In the genomic region with DNA sequence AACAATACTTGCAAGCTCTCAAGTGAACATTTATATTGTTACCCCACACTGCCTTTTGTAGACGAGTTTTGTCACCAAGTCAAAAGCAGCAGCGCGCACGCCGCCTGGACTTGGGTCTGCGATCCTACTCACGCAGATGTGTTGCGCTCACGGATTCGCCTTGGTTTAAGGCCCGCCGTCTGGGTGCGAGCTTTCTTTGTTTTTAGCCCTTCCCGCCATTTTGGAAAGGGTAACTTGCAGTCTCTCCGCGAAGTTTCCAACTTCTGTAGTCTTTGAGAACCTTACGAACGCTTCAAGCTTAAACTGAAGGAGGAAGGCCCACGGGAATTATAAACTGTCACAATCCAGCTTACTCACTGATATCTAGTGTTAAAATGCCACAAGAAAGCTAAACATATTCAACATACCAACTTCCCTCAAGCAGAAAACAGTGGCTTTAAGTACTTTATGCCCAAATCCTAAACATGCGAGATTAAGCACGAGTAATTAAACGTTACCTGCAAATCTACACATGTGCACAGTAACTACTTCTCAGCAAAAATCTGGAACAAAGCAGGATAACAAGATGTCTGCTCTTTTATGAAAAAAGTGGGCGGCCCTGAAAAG, we compare ENCODE assay signal across 1 cellular context.
A peak's percentile ranks its signal among the peaks of the same experiment; 100 is the strongest.
TF ChIP-seq lines count a peak whose summit lies in the region.

No MANE protein-coding gene starts in this region.

TF ChIP-seq in K562, 482 proteins besides CTCF, POLR2A, EP300 and RAD21 (continued from another document):
- TF ChIP-seq, protein P1, sequence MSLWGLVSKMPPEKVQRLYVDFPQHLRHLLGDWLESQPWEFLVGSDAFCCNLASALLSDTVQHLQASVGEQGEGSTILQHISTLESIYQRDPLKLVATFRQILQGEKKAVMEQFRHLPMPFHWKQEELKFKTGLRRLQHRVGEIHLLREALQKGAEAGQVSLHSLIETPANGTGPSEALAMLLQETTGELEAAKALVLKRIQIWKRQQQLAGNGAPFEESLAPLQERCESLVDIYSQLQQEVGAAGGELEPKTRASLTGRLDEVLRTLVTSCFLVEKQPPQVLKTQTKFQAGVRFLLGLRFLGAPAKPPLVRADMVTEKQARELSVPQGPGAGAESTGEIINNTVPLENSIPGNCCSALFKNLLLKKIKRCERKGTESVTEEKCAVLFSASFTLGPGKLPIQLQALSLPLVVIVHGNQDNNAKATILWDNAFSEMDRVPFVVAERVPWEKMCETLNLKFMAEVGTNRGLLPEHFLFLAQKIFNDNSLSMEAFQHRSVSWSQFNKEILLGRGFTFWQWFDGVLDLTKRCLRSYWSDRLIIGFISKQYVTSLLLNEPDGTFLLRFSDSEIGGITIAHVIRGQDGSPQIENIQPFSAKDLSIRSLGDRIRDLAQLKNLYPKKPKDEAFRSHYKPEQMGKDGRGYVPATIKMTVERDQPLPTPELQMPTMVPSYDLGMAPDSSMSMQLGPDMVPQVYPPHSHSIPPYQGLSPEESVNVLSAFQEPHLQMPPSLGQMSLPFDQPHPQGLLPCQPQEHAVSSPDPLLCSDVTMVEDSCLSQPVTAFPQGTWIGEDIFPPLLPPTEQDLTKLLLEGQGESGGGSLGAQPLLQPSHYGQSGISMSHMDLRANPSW (CRISPR knock-in tag; IDR thresholded peaks at IDR 0.05), result peak; percentile 65; the same call in 1 of the 2 replicates
- TF ChIP-seq, protein P2, sequence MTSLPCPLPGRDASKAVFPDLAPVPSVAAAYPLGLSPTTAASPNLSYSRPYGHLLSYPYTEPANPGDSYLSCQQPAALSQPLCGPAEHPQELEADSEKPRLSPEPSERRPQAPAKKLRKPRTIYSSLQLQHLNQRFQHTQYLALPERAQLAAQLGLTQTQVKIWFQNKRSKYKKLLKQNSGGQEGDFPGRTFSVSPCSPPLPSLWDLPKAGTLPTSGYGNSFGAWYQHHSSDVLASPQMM (CRISPR knock-in tag; IDR thresholded peaks at IDR 0.05), result no peak
- TF ChIP-seq TARDBP (IDR thresholded peaks at IDR 0.05) (no peak), POLR3A (IDR thresholded peaks at IDR 0.05; ENCODE audit: borderline replicate concordance, extremely low read depth, insufficient read depth, insufficient read length) (no peak), MYC (IDR thresholded peaks at IDR 0.05; ENCODE audit: low read depth, low read length) (no peak), MYC (CRISPR knock-in tag; IDR thresholded peaks at IDR 0.05; ENCODE audit: borderline replicate concordance, low read depth) (no peak), MBD2 (IDR thresholded peaks at IDR 0.05; ENCODE audit: borderline replicate concordance, low read depth) (no peak), MEF2D (tag; conservative IDR thresholded peaks at IDR 0.05; ENCODE audit: low read depth) (0 out of 2 replicates have a peak, but pooled peaks have one; percentile 11), DACH1 (IDR thresholded peaks at IDR 0.05; ENCODE audit: partially characterized antibody) (no peak), MIER1 (IDR thresholded peaks at IDR 0.05; ENCODE audit: low read depth) (peak; percentile 32; the same call in 1 of the 2 replicates), ERF (CRISPR knock-in tag; IDR thresholded peaks at IDR 0.05) (no peak), TAL1 (IDR thresholded peaks at IDR 0.05) (no peak), CHD2 (IDR thresholded peaks at IDR 0.05; ENCODE audit: low read depth, low read length) (no peak), ZNF785 (CRISPR knock-in tag; IDR thresholded peaks at IDR 0.05) (no peak), NR2C2 (CRISPR knock-in tag; IDR thresholded peaks at IDR 0.05) (no peak), NR2C2 (tag; IDR thresholded peaks at IDR 0.05) (no peak), ZBTB8A (IDR thresholded peaks at IDR 0.05; ENCODE audit: partially characterized antibody) (peak; percentile 48), NFRKB (IDR thresholded peaks at IDR 0.05; ENCODE audit: low read depth) (0 out of 2 replicates have a peak, but pooled peaks have one; percentile 74), PML (IDR thresholded peaks at IDR 0.05; ENCODE audit: low read length) (no peak), SIRT6 (IDR thresholded peaks at IDR 0.05; ENCODE audit: low read depth, low read length) (peak; percentile 50), SREBF2 (CRISPR knock-in tag; IDR thresholded peaks at IDR 0.05) (0 out of 2 replicates have a peak, but pooled peaks have one; percentile 70), TRIM28 (IDR thresholded peaks at IDR 0.05) (no peak), CC2D1A (IDR thresholded peaks at IDR 0.05) (no peak), HSF4 (CRISPR knock-in tag; IDR thresholded peaks at IDR 0.05; ENCODE audit: borderline replicate concordance) (no peak), ZNF507 (tag; conservative IDR thresholded peaks at IDR 0.05) (no peak), HDAC8 (tag; IDR thresholded peaks at IDR 0.05) (no peak), RUNX1 (IDR thresholded peaks at IDR 0.05; ENCODE audit: low read depth) (no peak), SAP30 (IDR thresholded peaks at IDR 0.05; ENCODE audit: borderline replicate concordance, insufficient read depth, low read depth, low read length, poor library complexity, severe bottlenecking) (no peak), ZNF347 (CRISPR knock-in tag; IDR thresholded peaks at IDR 0.05; ENCODE audit: low read depth) (0 out of 2 replicates have a peak, but pooled peaks have one; percentile 28), TBP (optimal IDR thresholded peaks at IDR 0.05; ENCODE audit: low read depth, low read length) (no peak), ZNF76 (CRISPR knock-in tag; IDR thresholded peaks at IDR 0.05; ENCODE audit: borderline replicate concordance) (no peak), MEIS2 (IDR thresholded peaks at IDR 0.05; ENCODE audit: partially characterized antibody) (no peak), SMARCC2 (IDR thresholded peaks at IDR 0.05; ENCODE audit: low read depth) (no peak), FUS (optimal IDR thresholded peaks at IDR 0.05; ENCODE audit: low read depth, low read length) (peak; percentile 44), GABPA (tag; conservative IDR thresholded peaks at IDR 0.05; ENCODE audit: low read depth) (no peak), RB1 (IDR thresholded peaks at IDR 0.05; ENCODE audit: low read depth) (peak; percentile 52; the same call in 1 of the 2 replicates), ZKSCAN1 (IDR thresholded peaks at IDR 0.05; ENCODE audit: low read depth, low read length) (0 out of 2 replicates have a peak, but pooled peaks have one; percentile 45)
- TF ChIP-seq, protein P3, sequence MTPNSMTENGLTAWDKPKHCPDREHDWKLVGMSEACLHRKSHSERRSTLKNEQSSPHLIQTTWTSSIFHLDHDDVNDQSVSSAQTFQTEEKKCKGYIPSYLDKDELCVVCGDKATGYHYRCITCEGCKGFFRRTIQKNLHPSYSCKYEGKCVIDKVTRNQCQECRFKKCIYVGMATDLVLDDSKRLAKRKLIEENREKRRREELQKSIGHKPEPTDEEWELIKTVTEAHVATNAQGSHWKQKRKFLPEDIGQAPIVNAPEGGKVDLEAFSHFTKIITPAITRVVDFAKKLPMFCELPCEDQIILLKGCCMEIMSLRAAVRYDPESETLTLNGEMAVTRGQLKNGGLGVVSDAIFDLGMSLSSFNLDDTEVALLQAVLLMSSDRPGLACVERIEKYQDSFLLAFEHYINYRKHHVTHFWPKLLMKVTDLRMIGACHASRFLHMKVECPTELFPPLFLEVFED (CRISPR knock-in tag; conservative IDR thresholded peaks at IDR 0.05), result no peak
- TF ChIP-seq, protein P4, sequence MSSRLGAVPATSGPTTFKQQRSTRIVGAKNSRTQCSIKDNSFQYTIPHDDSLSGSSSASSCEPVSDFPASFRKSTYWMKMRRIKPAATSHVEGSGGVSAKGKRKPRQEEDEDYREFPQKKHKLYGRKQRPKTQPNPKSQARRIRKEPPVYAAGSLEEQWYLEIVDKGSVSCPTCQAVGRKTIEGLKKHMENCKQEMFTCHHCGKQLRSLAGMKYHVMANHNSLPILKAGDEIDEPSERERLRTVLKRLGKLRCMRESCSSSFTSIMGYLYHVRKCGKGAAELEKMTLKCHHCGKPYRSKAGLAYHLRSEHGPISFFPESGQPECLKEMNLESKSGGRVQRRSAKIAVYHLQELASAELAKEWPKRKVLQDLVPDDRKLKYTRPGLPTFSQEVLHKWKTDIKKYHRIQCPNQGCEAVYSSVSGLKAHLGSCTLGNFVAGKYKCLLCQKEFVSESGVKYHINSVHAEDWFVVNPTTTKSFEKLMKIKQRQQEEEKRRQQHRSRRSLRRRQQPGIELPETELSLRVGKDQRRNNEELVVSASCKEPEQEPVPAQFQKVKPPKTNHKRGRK (tag; IDR thresholded peaks at IDR 0.05), result no peak
- TF ChIP-seq, protein P5, sequence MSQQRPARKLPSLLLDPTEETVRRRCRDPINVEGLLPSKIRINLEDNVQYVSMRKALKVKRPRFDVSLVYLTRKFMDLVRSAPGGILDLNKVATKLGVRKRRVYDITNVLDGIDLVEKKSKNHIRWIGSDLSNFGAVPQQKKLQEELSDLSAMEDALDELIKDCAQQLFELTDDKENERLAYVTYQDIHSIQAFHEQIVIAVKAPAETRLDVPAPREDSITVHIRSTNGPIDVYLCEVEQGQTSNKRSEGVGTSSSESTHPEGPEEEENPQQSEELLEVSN (IDR thresholded peaks at IDR 0.05; ENCODE audit: borderline replicate concordance in 1 of 2, extremely low read depth in 1 of 2, insufficient read depth in 1 of 2, insufficient read length in 1 of 2, low read depth in 1 of 2, low read length in 1 of 2, poor library complexity in 1 of 2, severe bottlenecking in 1 of 2), result peak in 1 of 2 experiments; percentile 64
- TF ChIP-seq, protein P6, sequence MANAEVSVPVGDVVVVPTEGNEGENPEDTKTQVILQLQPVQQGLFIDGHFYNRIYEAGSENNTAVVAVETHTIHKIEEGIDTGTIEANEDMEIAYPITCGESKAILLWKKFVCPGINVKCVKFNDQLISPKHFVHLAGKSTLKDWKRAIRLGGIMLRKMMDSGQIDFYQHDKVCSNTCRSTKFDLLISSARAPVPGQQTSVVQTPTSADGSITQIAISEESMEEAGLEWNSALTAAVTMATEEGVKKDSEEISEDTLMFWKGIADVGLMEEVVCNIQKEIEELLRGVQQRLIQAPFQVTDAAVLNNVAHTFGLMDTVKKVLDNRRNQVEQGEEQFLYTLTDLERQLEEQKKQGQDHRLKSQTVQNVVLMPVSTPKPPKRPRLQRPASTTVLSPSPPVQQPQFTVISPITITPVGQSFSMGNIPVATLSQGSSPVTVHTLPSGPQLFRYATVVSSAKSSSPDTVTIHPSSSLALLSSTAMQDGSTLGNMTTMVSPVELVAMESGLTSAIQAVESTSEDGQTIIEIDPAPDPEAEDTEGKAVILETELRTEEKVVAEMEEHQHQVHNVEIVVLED (CRISPR knock-in tag; IDR thresholded peaks at IDR 0.05), result no peak
- TF ChIP-seq, protein P7, sequence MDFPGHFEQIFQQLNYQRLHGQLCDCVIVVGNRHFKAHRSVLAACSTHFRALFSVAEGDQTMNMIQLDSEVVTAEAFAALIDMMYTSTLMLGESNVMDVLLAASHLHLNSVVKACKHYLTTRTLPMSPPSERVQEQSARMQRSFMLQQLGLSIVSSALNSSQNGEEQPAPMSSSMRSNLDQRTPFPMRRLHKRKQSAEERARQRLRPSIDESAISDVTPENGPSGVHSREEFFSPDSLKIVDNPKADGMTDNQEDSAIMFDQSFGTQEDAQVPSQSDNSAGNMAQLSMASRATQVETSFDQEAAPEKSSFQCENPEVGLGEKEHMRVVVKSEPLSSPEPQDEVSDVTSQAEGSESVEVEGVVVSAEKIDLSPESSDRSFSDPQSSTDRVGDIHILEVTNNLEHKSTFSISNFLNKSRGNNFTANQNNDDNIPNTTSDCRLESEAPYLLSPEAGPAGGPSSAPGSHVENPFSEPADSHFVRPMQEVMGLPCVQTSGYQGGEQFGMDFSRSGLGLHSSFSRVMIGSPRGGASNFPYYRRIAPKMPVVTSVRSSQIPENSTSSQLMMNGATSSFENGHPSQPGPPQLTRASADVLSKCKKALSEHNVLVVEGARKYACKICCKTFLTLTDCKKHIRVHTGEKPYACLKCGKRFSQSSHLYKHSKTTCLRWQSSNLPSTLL (IDR thresholded peaks at IDR 0.05), result no peak
- TF ChIP-seq, protein P8, sequence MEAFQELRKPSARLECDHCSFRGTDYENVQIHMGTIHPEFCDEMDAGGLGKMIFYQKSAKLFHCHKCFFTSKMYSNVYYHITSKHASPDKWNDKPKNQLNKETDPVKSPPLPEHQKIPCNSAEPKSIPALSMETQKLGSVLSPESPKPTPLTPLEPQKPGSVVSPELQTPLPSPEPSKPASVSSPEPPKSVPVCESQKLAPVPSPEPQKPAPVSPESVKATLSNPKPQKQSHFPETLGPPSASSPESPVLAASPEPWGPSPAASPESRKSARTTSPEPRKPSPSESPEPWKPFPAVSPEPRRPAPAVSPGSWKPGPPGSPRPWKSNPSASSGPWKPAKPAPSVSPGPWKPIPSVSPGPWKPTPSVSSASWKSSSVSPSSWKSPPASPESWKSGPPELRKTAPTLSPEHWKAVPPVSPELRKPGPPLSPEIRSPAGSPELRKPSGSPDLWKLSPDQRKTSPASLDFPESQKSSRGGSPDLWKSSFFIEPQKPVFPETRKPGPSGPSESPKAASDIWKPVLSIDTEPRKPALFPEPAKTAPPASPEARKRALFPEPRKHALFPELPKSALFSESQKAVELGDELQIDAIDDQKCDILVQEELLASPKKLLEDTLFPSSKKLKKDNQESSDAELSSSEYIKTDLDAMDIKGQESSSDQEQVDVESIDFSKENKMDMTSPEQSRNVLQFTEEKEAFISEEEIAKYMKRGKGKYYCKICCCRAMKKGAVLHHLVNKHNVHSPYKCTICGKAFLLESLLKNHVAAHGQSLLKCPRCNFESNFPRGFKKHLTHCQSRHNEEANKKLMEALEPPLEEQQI (IDR thresholded peaks at IDR 0.05), result no peak; the same call in 1 of the 2 replicates
- TF ChIP-seq, protein P9, sequence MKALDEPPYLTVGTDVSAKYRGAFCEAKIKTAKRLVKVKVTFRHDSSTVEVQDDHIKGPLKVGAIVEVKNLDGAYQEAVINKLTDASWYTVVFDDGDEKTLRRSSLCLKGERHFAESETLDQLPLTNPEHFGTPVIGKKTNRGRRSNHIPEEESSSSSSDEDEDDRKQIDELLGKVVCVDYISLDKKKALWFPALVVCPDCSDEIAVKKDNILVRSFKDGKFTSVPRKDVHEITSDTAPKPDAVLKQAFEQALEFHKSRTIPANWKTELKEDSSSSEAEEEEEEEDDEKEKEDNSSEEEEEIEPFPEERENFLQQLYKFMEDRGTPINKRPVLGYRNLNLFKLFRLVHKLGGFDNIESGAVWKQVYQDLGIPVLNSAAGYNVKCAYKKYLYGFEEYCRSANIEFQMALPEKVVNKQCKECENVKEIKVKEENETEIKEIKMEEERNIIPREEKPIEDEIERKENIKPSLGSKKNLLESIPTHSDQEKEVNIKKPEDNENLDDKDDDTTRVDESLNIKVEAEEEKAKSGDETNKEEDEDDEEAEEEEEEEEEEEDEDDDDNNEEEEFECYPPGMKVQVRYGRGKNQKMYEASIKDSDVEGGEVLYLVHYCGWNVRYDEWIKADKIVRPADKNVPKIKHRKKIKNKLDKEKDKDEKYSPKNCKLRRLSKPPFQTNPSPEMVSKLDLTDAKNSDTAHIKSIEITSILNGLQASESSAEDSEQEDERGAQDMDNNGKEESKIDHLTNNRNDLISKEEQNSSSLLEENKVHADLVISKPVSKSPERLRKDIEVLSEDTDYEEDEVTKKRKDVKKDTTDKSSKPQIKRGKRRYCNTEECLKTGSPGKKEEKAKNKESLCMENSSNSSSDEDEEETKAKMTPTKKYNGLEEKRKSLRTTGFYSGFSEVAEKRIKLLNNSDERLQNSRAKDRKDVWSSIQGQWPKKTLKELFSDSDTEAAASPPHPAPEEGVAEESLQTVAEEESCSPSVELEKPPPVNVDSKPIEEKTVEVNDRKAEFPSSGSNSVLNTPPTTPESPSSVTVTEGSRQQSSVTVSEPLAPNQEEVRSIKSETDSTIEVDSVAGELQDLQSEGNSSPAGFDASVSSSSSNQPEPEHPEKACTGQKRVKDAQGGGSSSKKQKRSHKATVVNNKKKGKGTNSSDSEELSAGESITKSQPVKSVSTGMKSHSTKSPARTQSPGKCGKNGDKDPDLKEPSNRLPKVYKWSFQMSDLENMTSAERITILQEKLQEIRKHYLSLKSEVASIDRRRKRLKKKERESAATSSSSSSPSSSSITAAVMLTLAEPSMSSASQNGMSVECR (CRISPR knock-in tag; IDR thresholded peaks at IDR 0.05), result no peak
